ENCODE assay signal across 19 cellular contexts in genomic region chr11:55884995-55885394, GRCh38. TPM values are rescaled to one million over a fixed set of nuclear protein-coding genes. Genes with fewer than 3 reads are reported as not detected.
"Had no signal": no experiment of that assay in that cellular context is flagged by ENCODE, and none has a peak within 500 bp of the region (broad histone marks: within the 10 kb centered on the region; RNA-seq: fewer than 3 reads in every experiment).

No MANE protein-coding gene starts in this region.

RNA-seq across cellular contexts. Expression of gene TRIM51, which starts 1.9 kb away (rescaled TPM):
- total RNA-seq: naive thymus-derived CD8-positive, alpha-beta T cell; neural crest cell; omental fat pad; osteocyte; pancreas; posterior vena cava; prostate gland; pulmonary artery endothelial cell; right atrium auricular region; sciatic nerve; smooth muscle cell; spleen; suprapubic skin; transverse colon; upper lobe of right lung; urinary bladder; uterus had no signal

RNA-seq across cellular contexts. Expression of gene OR5W2, which starts 29.4 kb away (rescaled TPM):
- total RNA-seq: naive thymus-derived CD8-positive, alpha-beta T cell; natural killer cell treated with Interleukin-12 subunit alpha and Interleukin-12 subunit beta and Interleukin-15 and Interleukin-18, amount 100 ng/mL, for 72 hours; neural crest cell; omental fat pad; osteocyte; pancreas; posterior vena cava; prostate gland; pulmonary artery endothelial cell; right atrium auricular region; sciatic nerve; smooth muscle cell; spleen; suprapubic skin; testis; transverse colon; upper lobe of right lung; urinary bladder; uterus had no signal

RNA-seq across cellular contexts. Expression of gene OR5D16, which starts 46.4 kb away (rescaled TPM):
- total RNA-seq: naive thymus-derived CD8-positive, alpha-beta T cell; natural killer cell treated with Interleukin-12 subunit alpha and Interleukin-12 subunit beta and Interleukin-15 and Interleukin-18, amount 100 ng/mL, for 72 hours; neural crest cell; omental fat pad; osteocyte; pancreas; posterior vena cava; prostate gland; pulmonary artery endothelial cell; right atrium auricular region; sciatic nerve; smooth muscle cell; spleen; suprapubic skin; testis; transverse colon; upper lobe of right lung; urinary bladder; uterus had no signal

RNA-seq across cellular contexts. Expression of gene OR5I1, which starts 51.2 kb away (rescaled TPM):
- total RNA-seq: naive thymus-derived CD8-positive, alpha-beta T cell; natural killer cell treated with Interleukin-12 subunit alpha and Interleukin-12 subunit beta and Interleukin-15 and Interleukin-18, amount 100 ng/mL, for 72 hours; neural crest cell; omental fat pad; osteocyte; pancreas; posterior vena cava; prostate gland; pulmonary artery endothelial cell; right atrium auricular region; sciatic nerve; smooth muscle cell; spleen; suprapubic skin; testis; transverse colon; upper lobe of right lung; urinary bladder; uterus had no signal

RNA-seq across cellular contexts. Expression of gene OR5L2, which starts 58.0 kb away (rescaled TPM):
- total RNA-seq: naive thymus-derived CD8-positive, alpha-beta T cell; natural killer cell treated with Interleukin-12 subunit alpha and Interleukin-12 subunit beta and Interleukin-15 and Interleukin-18, amount 100 ng/mL, for 72 hours; neural crest cell; omental fat pad; osteocyte; pancreas; posterior vena cava; prostate gland; pulmonary artery endothelial cell; right atrium auricular region; sciatic nerve; smooth muscle cell; spleen; suprapubic skin; testis; transverse colon; upper lobe of right lung; urinary bladder; uterus had no signal
